In genomic region chr22:20083157-20083890, GRCh38 we compare ENCODE assay signal across 12 cellular contexts. TPM values are rescaled to one million over a fixed set of nuclear protein-coding genes. Genes with fewer than 3 reads are reported as not detected.
DNase-seq lines count a peak whose midpoint lies in the region; TF ChIP-seq lines count a peak whose summit lies in the region.
"Had no signal": no experiment of that assay in that cellular context is flagged by ENCODE, and none has a peak within 500 bp of the region (broad histone marks: within the 10 kb centered on the region; RNA-seq: fewer than 3 reads in every experiment).

No MANE protein-coding gene starts in this region.

- no peaks in the 10 kb centered on the region for H3K27me3 Mint-ChIP-seq in Calu3 (ENCODE audit: unreplicated experiment)
- no peaks in the 10 kb centered on the region for H3K27me3 Mint-ChIP-seq in IgD-negative memory B cell
- H3K27me3 Mint-ChIP-seq in endodermal cell (ENCODE audit: insufficient read depth), result no peaks in the 10 kb centered on the region

- no peaks in the 10 kb centered on the region for H3K9me3 Mint-ChIP-seq in Calu3 (ENCODE audit: low read depth, unreplicated experiment)
- H3K9me3 Mint-ChIP-seq in IgD-negative memory B cell, result no peaks in the 10 kb centered on the region
- H3K9me3 Mint-ChIP-seq in endodermal cell, result no peaks in the 10 kb centered on the region

- 88 to 95% methylated on average over 10 of the region's 10 CpGs for WGBS in endodermal cell (ENCODE audit: insufficient coverage in 1 of 2, insufficient read length in 1 of 2), 2 experiments

- H3K4me3 ChIP-seq in endodermal cell (ENCODE audit: low read length) (peak overlapping the region; percentile 30), osteoblast (ENCODE audit: insufficient read depth, low read length) (no peak overlapping the region)
- H3K4me3 ChIP-seq: colonic mucosa, lung had no signal

- H3K27ac ChIP-seq in endodermal cell (ENCODE audit: low read depth, low read length) (peak overlapping the region; percentile 61), osteoblast (ENCODE audit: low read depth, low read length) (peak overlapping the region; percentile 5)
- H3K27ac ChIP-seq: colonic mucosa, foreskin keratinocyte had no signal

- CTCF ChIA-PET in Calu3 (lab: Charles Lee), result no interaction called here

- H3K4me1 Mint-ChIP-seq in Calu3 (ENCODE audit: low read depth, unreplicated experiment), result peaks cover 36% of the 10 kb centered on the region
- peaks cover 4 to 30% (median 8%) of the 10 kb centered on the region in 3 donors for H3K4me1 Mint-ChIP-seq in IgD-negative memory B cell
- peaks cover 39% of the 10 kb centered on the region for H3K4me1 Mint-ChIP-seq in endodermal cell

- no peak for DNase-seq in Calu3
- DNase-seq in endodermal cell, result peak; percentile 68
- DNase-seq in osteoblast (ENCODE audit: insufficient read length, low spot score, missing footprints), result peak; percentile 65
- no peak for DNase-seq in NCI-H526 (lab: John Stamatoyannopoulos, UW)
- no peak for DNase-seq in GF-D8 (lab: John Stamatoyannopoulos, UW)
- no peak for DNase-seq in NCI-H1694 (lab: John Stamatoyannopoulos, UW)
- DNase-seq: colonic mucosa, EL, foreskin keratinocyte, NCI-H524 treated with DMSO at 0.1 percent for 48 hours had no signal

- intact Hi-C loops in Calu3 (cut with micrococcal nuclease; ENCODE audit: unreplicated experiment), result no loop called here

- no peak overlapping the region for H3K4me2 ChIP-seq in osteoblast (ENCODE audit: insufficient read depth, low read length)

- H3K27me3 ChIP-seq in endodermal cell (ENCODE audit: control insufficient read depth, insufficient read depth, low read length, poor library complexity, severe bottlenecking), result no peaks in the 10 kb centered on the region
- H3K27me3 ChIP-seq in osteoblast (ENCODE audit: insufficient read depth, low read length), result no peaks in the 10 kb centered on the region
- H3K27me3 ChIP-seq: colonic mucosa, foreskin keratinocyte had no signal

- H3K4me1 ChIP-seq in endodermal cell (ENCODE audit: control insufficient read depth, insufficient read depth, low read length) (peaks cover 4% of the 10 kb centered on the region), osteoblast (ENCODE audit: insufficient read depth, low read length) (peaks cover 18% of the 10 kb centered on the region)
- H3K4me1 ChIP-seq: foreskin keratinocyte had no signal

- H3K4me3 Mint-ChIP-seq in Calu3 (ENCODE audit: low read depth, unreplicated experiment), result peak overlapping the region; percentile 92
- H3K4me3 Mint-ChIP-seq in IgD-negative memory B cell, result peak overlapping the region; percentile 34 to 83 (median 46)
- peak overlapping the region; percentile 85 for H3K4me3 Mint-ChIP-seq in endodermal cell

- H3K36me3 Mint-ChIP-seq in Calu3 (ENCODE audit: insufficient read depth, unreplicated experiment) (peaks cover 74% of the 10 kb centered on the region), IgD-negative memory B cell (no peaks in the 10 kb centered on the region), endodermal cell (ENCODE audit: low read depth) (peaks cover 38% of the 10 kb centered on the region)

- peaks cover 33% of the 10 kb centered on the region for H3K36me3 ChIP-seq in endodermal cell (ENCODE audit: control insufficient read depth, insufficient read depth, low read length)
- H3K36me3 ChIP-seq in osteoblast (ENCODE audit: insufficient read depth, low read length), result peaks cover 28% of the 10 kb centered on the region

- peaks cover 53% of the 10 kb centered on the region for H4K20me1 ChIP-seq in osteoblast (ENCODE audit: insufficient read depth, low read length)

- no peaks in the 10 kb centered on the region for H3K9me3 ChIP-seq in endodermal cell (ENCODE audit: control insufficient read depth, low read length)
- H3K9me3 ChIP-seq in osteoblast (ENCODE audit: low read depth, low read length), result no peaks in the 10 kb centered on the region
- H3K9me3 ChIP-seq: colonic mucosa had no signal

- peaks cover 78% of the 10 kb centered on the region for H3K79me2 ChIP-seq in osteoblast (ENCODE audit: insufficient read depth, low read length)

- peak overlapping the region; percentile 70 for H3K27ac Mint-ChIP-seq in Calu3 (ENCODE audit: unreplicated experiment)
- H3K27ac Mint-ChIP-seq in IgD-negative memory B cell, result peak overlapping the region in 2 of 3 donors; percentile 23 to 88
- H3K27ac Mint-ChIP-seq in endodermal cell, result peak overlapping the region; percentile 87

- no peak overlapping the region for H2AFZ ChIP-seq in osteoblast (ENCODE audit: low read length)

- TF ChIP-seq CTCF in Calu3 (IDR thresholded peaks at IDR 0.05; ENCODE audit: unreplicated experiment) (no peak), endodermal cell (conservative IDR thresholded peaks at IDR 0.05) (no peak), osteoblast (IDR thresholded peaks at IDR 0.05; ENCODE audit: extremely low read depth, low read depth, low read length) (no peak)

- no TSS peak for BruUV-seq in Calu3 (replicated peaks; lab: Mats Ljungman, UMichigan)

- no peak overlapping the region for H3K9ac ChIP-seq in endodermal cell (ENCODE audit: extremely low read depth, low read length, poor library complexity, severe bottlenecking)

RNA-seq across cellular contexts. Expression of gene DGCR8, which starts 3.3 kb away (rescaled TPM):
- total RNA-seq in Calu3 (2022) (53.1 and 54.7 TPM in 2 replicates), endodermal cell (10 to 100 TPM; 61.3 to 76.1 TPM), osteoblast (25.9 and 44.2 TPM in 2 replicates)
- 4.8 TPM for polyA plus RNA-seq in IgD-negative memory B cell
- 43.6 TPM for polyA plus RNA-seq in endodermal cell (2013, experiment 1 of 2)
- 34.4 TPM for polyA plus RNA-seq in endodermal cell (2013, experiment 2 of 2)

RNA-seq across cellular contexts. Expression of gene RANBP1, which starts 32.6 kb away (rescaled TPM):
- total RNA-seq in Calu3 (2022), result 205 and 208 TPM in 2 replicates
- polyA plus RNA-seq in IgD-negative memory B cell, result 110 TPM
- total RNA-seq in endodermal cell, result 100 to 1,000 TPM; 320 to 415 TPM
- 514 TPM for polyA plus RNA-seq in endodermal cell (2013, experiment 1 of 2)
- 506 TPM for polyA plus RNA-seq in endodermal cell (2013, experiment 2 of 2)
- total RNA-seq in osteoblast, result 78.4 and 85.8 TPM in 2 replicates

RNA-seq across cellular contexts. Expression of gene TRMT2A, which starts 33.7 kb away (rescaled TPM):
- total RNA-seq in Calu3 (2022) (63.0 and 71.9 TPM in 2 replicates), endodermal cell (10 to 100 TPM; 45.6 to 55.2 TPM), osteoblast (35.9 and 43.8 TPM in 2 replicates)
- polyA plus RNA-seq in IgD-negative memory B cell, result 33.7 TPM
- polyA plus RNA-seq in endodermal cell (2013, experiment 1 of 2), result 44.3 TPM
- polyA plus RNA-seq in endodermal cell (2013, experiment 2 of 2), result 33.8 TPM

RNA-seq across cellular contexts. Expression of gene ZDHHC8, which starts 48.3 kb away (rescaled TPM):
- 78.4 and 87.2 TPM in 2 replicates for total RNA-seq in Calu3 (2022)
- polyA plus RNA-seq in IgD-negative memory B cell, result 4.2 TPM
- total RNA-seq in endodermal cell, result 10 to 100 TPM; 82.2 to 82.3 TPM
- 70.4 TPM for polyA plus RNA-seq in endodermal cell (2013, experiment 1 of 2)
- polyA plus RNA-seq in endodermal cell (2013, experiment 2 of 2), result 56.8 TPM
- total RNA-seq in osteoblast, result 9.8 and 11.8 TPM in 2 replicates

Comparison
In these comparisons a context has a peak if more than half of its experiments do, and no peak if none do; other contexts are left out.
1. DNase-seq: peak in endodermal cell (single experiment) and osteoblast (single experiment); none in Calu3 (single experiment), NCI-H526 (0 of 2), GF-D8 (single experiment) and NCI-H1694 (single experiment).
2. Peak in every context shown above with its lines, with median percentiles within 50 percentile points of each other: H3K27ac Mint-ChIP-seq and H3K4me3 Mint-ChIP-seq.